8 cellular contexts compared by ENCODE assay signal in genomic region chr20:40689100-40689942, GRCh38. TPM values are rescaled to one million over a fixed set of nuclear protein-coding genes. Genes with fewer than 3 reads are reported as not detected.
DNase-seq lines count a peak whose midpoint lies in the region; ATAC-seq, FAIRE-seq and TF ChIP-seq lines count a peak whose summit lies in the region.

Gene MAFB (minus strand): TSS chr20:40689236. CDS start chr20:40688850, 386 bp downstream.

- H3K4me3 ChIP-seq in A673 (ENCODE audit: low read depth, low read length, poor library complexity, severe bottlenecking) (peak within 1 kb of the TSS; percentile 78), NT2/D1 (ENCODE audit: insufficient read length, low read depth) (peak within 1 kb of the TSS; percentile 62), K562 (peak within 1 kb of the TSS; percentile 9; the same call in 1 of the 2 replicates), psoas muscle (peak within 1 kb of the TSS; percentile 76)

- TF ChIP-seq RAD21 in K562 (CRISPR knock-in tag; conservative IDR thresholded peaks at IDR 0.05 in 1 of 2, IDR thresholded peaks at IDR 0.05 in 1 of 2) = no peak

- peaks cover 15% of the 10 kb centered on the region for H3K36me3 ChIP-seq in A673 (ENCODE audit: insufficient read depth, low read length, poor library complexity, severe bottlenecking)
- H3K36me3 ChIP-seq in NT2/D1 (ENCODE audit: insufficient read depth, insufficient read length, low read length) = no peaks in the 10 kb centered on the region
- H3K36me3 ChIP-seq in K562 (ENCODE audit: control insufficient read depth, insufficient read depth, low read length) = no peaks in the 10 kb centered on the region
- H3K36me3 ChIP-seq in psoas muscle (ENCODE audit: insufficient read depth in 1 of 2, low read depth in 1 of 2) = no peaks in the 10 kb centered on the region

- H3K9ac ChIP-seq in NT2/D1 (ENCODE audit: insufficient read length, low read depth) = peak within 1 kb of the TSS; percentile 84
- no peak within 1 kb of the TSS; a peak in 1 of 4 replicates for H3K9ac ChIP-seq in K562 (ENCODE audit: insufficient read depth in 1 of 2, low read depth in 2 of 2, low read length in 2 of 2)

- CTCF ChIA-PET in A673 (lab: Charles Lee) = interaction anchor here (0.7 to 1.3 kb wide), 6 partner anchors 257 to 529 kb away, joined by 4 to 7 read pairs (median 6); no protein-coding TSS in a partner anchor
- CTCF ChIA-PET in K562 (lab: Yijun Ruan, JAX; ENCODE audit: low intra/inter-chr PET ratio) = no interaction called here

- intact Hi-C loops in A673 (cut with micrococcal nuclease; ENCODE audit: unreplicated experiment) (loop anchor here (5.0 to 10.0 kb wide), 4 partner anchors 37 to 1425 kb away; no protein-coding TSS in a partner anchor), K562 (cut with micrococcal nuclease) (no loop called here), psoas muscle (cut with DNase I) (loop anchor here in 1 of 2 donors (10.0 kb wide), 1 partner anchor 405 kb away; no protein-coding TSS in a partner anchor)

- H3K27me3 ChIP-seq in A673 (replicated peaks; ENCODE audit: insufficient read depth, low read depth, low read length, poor library complexity) = peaks cover 5% of the 10 kb centered on the region
- H3K27me3 ChIP-seq in NT2/D1 (ENCODE audit: insufficient read depth, insufficient read length) = peaks cover 92% of the 10 kb centered on the region
- H3K27me3 ChIP-seq in K562 (ENCODE audit: control insufficient read depth in 2 of 2, insufficient read depth in 2 of 2, low read length in 2 of 2) = peaks cover 9 to 46% of the 10 kb centered on the region in 2 experiments; a peak in 3 of 5 replicates
- H3K27me3 ChIP-seq in psoas muscle (ENCODE audit: insufficient read depth in 3 of 3, low read length in 2 of 3) = peaks cover 0 to 25% (median 10%) of the 10 kb centered on the region in 3 donors

- TF ChIP-seq CTCF in A673 (conservative IDR thresholded peaks at IDR 0.05; ENCODE audit: low read depth, low read length) = no peak
- TF ChIP-seq CTCF in GM13977 (IDR thresholded peaks at IDR 0.05; ENCODE audit: extremely low read depth, insufficient read depth, missing control alignments) = no peak
- TF ChIP-seq CTCF in K562 (IDR thresholded peaks at IDR 0.05 in 2 of 3, conservative IDR thresholded peaks at IDR 0.05 in 1 of 3; ENCODE audit: insufficient read depth in 2 of 3, low read depth in 1 of 3, low read length in 3 of 3) = no peak
- no peak for TF ChIP-seq CTCF in psoas muscle (IDR thresholded peaks at IDR 0.05)

- H3K4me2 ChIP-seq in K562 (ENCODE audit: insufficient read depth, low read length) = peak within 1 kb of the TSS; percentile 46

- no peaks in the 10 kb centered on the region for H3K9me1 ChIP-seq in K562 (ENCODE audit: control insufficient read depth, insufficient read depth, low read length)

- FAIRE-seq in K562 (lab: Jason Lieb, UNC) = no peak

- H3K27ac ChIP-seq in A673 (ENCODE audit: low read depth, low read length, poor library complexity, severe bottlenecking) (peak within 1 kb of the TSS; percentile 84), K562 (ENCODE audit: extremely low read depth, low read depth, low read length) (no peak within 1 kb of the TSS), psoas muscle (peak within 1 kb of the TSS; percentile 93)

- ATAC-seq in HG03432 (IDR thresholded peaks at IDR 0.05; ENCODE audit: unreplicated experiment) = peak; percentile 48
- peak; percentile 85 for ATAC-seq in K562
- peak; percentile 80 to 87 (median 84) for ATAC-seq in psoas muscle

- no peak for TF ChIP-seq POLR2A in K562 (conservative IDR thresholded peaks at IDR 0.05)

- TF ChIP-seq EP300 in K562 (IDR thresholded peaks at IDR 0.05; ENCODE audit: low read length) = no peak

- no peaks in the 10 kb centered on the region for H4K20me1 ChIP-seq in K562 (replicated peaks; ENCODE audit: control insufficient read depth, insufficient read depth, low read length)

- no peaks in the 10 kb centered on the region for H3K79me2 ChIP-seq in K562 (ENCODE audit: control insufficient read depth, insufficient read depth, low read length)

- BruUV-seq in A673 (replicated peaks; lab: Mats Ljungman, UMichigan) (no TSS peak), K562 (replicated peaks; lab: Mats Ljungman, UMichigan) (no TSS peak)

- peak within 1 kb of the TSS; percentile 65; the same call in 1 of the 2 replicates for H2AFZ ChIP-seq in K562 (ENCODE audit: low read depth, low read length)

- in situ Hi-C loops in GM13977 (cut with MboI; ENCODE audit: low pct_unique_long_range_greater_than_20kb, low sequenced_read_pairs, unreplicated experiment) (loop anchor here (25.0 kb wide), 1 partner anchor 802 kb away; no protein-coding TSS in a partner anchor), K562 (cut with MboI) (loop anchor here (25.0 kb wide), 1 partner anchor 1427 kb away; no protein-coding TSS in a partner anchor)

- WGBS in K562 (ENCODE audit: insufficient coverage, low coverage, missing lambda C conversion rate) = 35% methylated on average over 37 of the region's 85 CpGs
- WGBS in psoas muscle, 3 donors = 0% methylated on average over 58 to 85 of the region's 85 CpGs

- H3K9me3 ChIP-seq in A673 (ENCODE audit: low read depth, low read length, poor library complexity, severe bottlenecking) (no peaks in the 10 kb centered on the region), NT2/D1 (ENCODE audit: insufficient read depth, low read length) (no peaks in the 10 kb centered on the region), K562 (replicated peaks; ENCODE audit: control insufficient read depth, insufficient read depth, low read depth, low read length) (no peaks in the 10 kb centered on the region), psoas muscle (no peaks in the 10 kb centered on the region)

- POLR2A ChIA-PET in A673 (lab: Charles Lee; ENCODE audit: low non-redundant PET) (interaction anchor here (0.5 to 0.9 kb wide), 5 partner anchors 35 to 1928 kb away, joined by 3 to 5 read pairs (median 3); no protein-coding TSS in a partner anchor), K562 (lab: Yijun Ruan, JAX) (interaction anchor here (0.7 kb wide), 1 partner anchor 170 kb away, joined by 3 read pairs; no protein-coding TSS in a partner anchor)

- DNase-seq in A673 (ENCODE audit: low spot score) = peak; percentile 94
- DNase-seq in GM13977 (ENCODE audit: low spot score) = peak; percentile 92
- peak; percentile 78 for DNase-seq in NT2/D1 (ENCODE audit: low read depth, low spot score)
- DNase-seq in K562 (ENCODE audit: extremely low read depth in 1 of 4, low spot score in 3 of 4) = peak; percentile 37 to 61 (median 57)
- peak; percentile 95 for DNase-seq in hippocampal formation (lab: John Stamatoyannopoulos, UW)
- peak; percentile 94 to 97 for DNase-seq in psoas muscle
- no peak for DNase-seq in RKO (ENCODE audit: low spot score)

- H3K4me1 ChIP-seq in A673 (ENCODE audit: insufficient read depth, low read length, poor library complexity, severe bottlenecking) (peaks cover 14% of the 10 kb centered on the region), NT2/D1 (ENCODE audit: insufficient read depth, insufficient read length) (peaks cover 5% of the 10 kb centered on the region), K562 (replicated peaks in 1 of 2; ENCODE audit: control insufficient read depth in 2 of 2, insufficient read depth in 2 of 2, low read length in 2 of 2) (peaks cover 0 to 25% of the 10 kb centered on the region in 2 experiments; a peak in 2 of 5 replicates), psoas muscle (peaks cover 19% of the 10 kb centered on the region)

TF ChIP-seq in K562, 482 proteins besides CTCF, POLR2A, EP300 and RAD21 (continues in another document):
- TF ChIP-seq E2F6 (IDR thresholded peaks at IDR 0.05; ENCODE audit: borderline replicate concordance in 1 of 2, extremely low read depth in 1 of 2, insufficient read depth in 1 of 2, insufficient read length in 1 of 2, low read depth in 1 of 2, low read length in 1 of 2, poor library complexity in 1 of 2, severe bottlenecking in 1 of 2) (peak in 1 of 2 experiments; percentile 6), VEZF1 (CRISPR knock-in tag; IDR thresholded peaks at IDR 0.05) (peak; percentile 29; the same call in 1 of the 2 replicates), NRF1 (conservative IDR thresholded peaks at IDR 0.05 in 1 of 2, IDR thresholded peaks at IDR 0.05 in 1 of 2) (peak in 1 of 2 experiments; percentile 29; a peak in 2 of 4 replicates)

RNA-seq across cellular contexts. Expression of gene MAFB, which starts in this region (rescaled TPM):
- 44.3 and 57.0 TPM in 2 replicates for total RNA-seq in A673 (2021)
- not detected in 2 replicates for total RNA-seq in K562 (2011; cell fraction: chromatin; rRNA removed; ENCODE audit: low replicate concordance)
- not detected in 2 replicates for total RNA-seq in K562 (2011; cell fraction: nucleolus; rRNA removed)
- not detected in 2 replicates for total RNA-seq in K562 (2011; cell fraction: nucleoplasm; rRNA removed)
- total RNA-seq in K562 (2014; rRNA removed) = not detected in 2 replicates
- total RNA-seq in K562 (2014; rRNA removed; fragmentation: Illumina TruSeq; extraction: Trizol) = not detected in 2 replicates
- not detected in 2 replicates for total RNA-seq in K562 (2015; rRNA removed; fragmentation: Illumina TruSeq; extraction: Trizol)
- 0.04 and 0.09 TPM in 2 replicates for total RNA-seq in K562 (2021)
- not detected in 2 replicates for polyA plus RNA-seq in K562 (2011; rRNA removed)
- polyA plus RNA-seq in K562 (2011; cell fraction: cytosol; rRNA removed) = not detected in 2 replicates
- polyA plus RNA-seq in K562 (2011; cell fraction: nucleus; rRNA removed) = not detected in 2 replicates
- 0.03 TPM in 1 of 2 replicates, not detected in the other for polyA plus RNA-seq in K562 (2012)
- polyA plus RNA-seq in K562 (2014; fragmentation: Illumina TruSeq; extraction: Trizol) = not detected in 2 replicates
- not detected for polyA plus RNA-seq in K562 (2014; fragmentation: Nextera tagmentation; extraction: Ambion mirVana)
- not detected in 2 replicates for polyA plus RNA-seq in K562 (2014; rRNA removed)
- not detected in 2 replicates for polyA minus RNA-seq in K562 (2011; rRNA and poly(A)+ RNA removed)
- not detected in 2 replicates for polyA minus RNA-seq in K562 (2011; cell fraction: cytosol; rRNA and poly(A)+ RNA removed)
- not detected in 2 replicates for polyA minus RNA-seq in K562 (2011; cell fraction: nucleus; rRNA and poly(A)+ RNA removed)
- 10 to 100 TPM in 2 of 4 donors, 1 to 10 TPM in 2; 6.1 to 63.2 (median 33.4) TPM for total RNA-seq in psoas muscle
- polyA plus RNA-seq in psoas muscle = 10 to 100 TPM in 2 of 3 donors, 1 to 10 TPM in 1; 4.7 to 14.1 (median 11.0) TPM

Comparison
In these comparisons a context has a peak if more than half of its experiments do, and no peak if none do; other contexts are left out.
1. RNA of gene MAFB (total RNA-seq): 6.1 to 63.2 TPM in psoas muscle and 44.3 to 57.0 TPM in A673; 0.04 to 0.09 TPM in K562; every median in the first group is over 4 times any median in the second.
2. RNA of gene MAFB (polyA plus RNA-seq): 4.7 to 14.1 TPM in psoas muscle; 0.03 TPM in K562; every median in the first group is over 4 times any median in the second.
3. Peak in DNase-seq, ATAC-seq, H3K4me3 ChIP-seq and H3K4me2 ChIP-seq in K562; RNA of the gene not detected or under 1 TPM.
4. H3K4me3 ChIP-seq: peak in every context shown above with its lines; median percentile 78 in A673; 76 in psoas muscle; 62 in NT2/D1; 9 in K562.
5. Peak in every context shown above with its lines, with median percentiles within 50 percentile points of each other: ATAC-seq.